In genomic region chr18:58674159-58674558, GRCh38 we compare ENCODE assay signal across 17 cellular contexts. TPM values are rescaled to one million over a fixed set of nuclear protein-coding genes. Genes with fewer than 3 reads are reported as not detected.
DNase-seq lines count a peak whose midpoint lies in the region; ATAC-seq and TF ChIP-seq lines count a peak whose summit lies in the region.
"Had no signal": no experiment of that assay in that cellular context is flagged by ENCODE, and none has a peak within 500 bp of the region (broad histone marks: within the 10 kb centered on the region; RNA-seq: fewer than 3 reads in every experiment).

No MANE protein-coding gene starts in this region.

- H3K36me3 Mint-ChIP-seq in activated naive CD4-positive, alpha-beta T cell treated with anti-CD3 and anti-CD28 coated beads for 36 hours (ENCODE audit: low read depth) = peaks cover 6% of the 10 kb centered on the region

- TF ChIP-seq CTCF in KMS-11 (conservative IDR thresholded peaks at IDR 0.05; ENCODE audit: low read depth, low read length) (no peak), colonic mucosa (IDR thresholded peaks at IDR 0.05) (no peak)

- H3K4me1 ChIP-seq in KMS-11 (ENCODE audit: low read depth, poor library complexity, severe bottlenecking) (peaks cover 64% of the 10 kb centered on the region), colonic mucosa (peaks cover 5% of the 10 kb centered on the region)
- peaks cover 34% of the 10 kb centered on the region for H3K4me1 ChIP-seq in effector memory CD4-positive, alpha-beta T cell (ENCODE audit: control insufficient read depth, insufficient read depth, low read length, poor library complexity, severe bottlenecking)
- H3K4me1 ChIP-seq: prostate gland had no signal

- no peaks in the 10 kb centered on the region for H3K27me3 Mint-ChIP-seq in activated naive CD4-positive, alpha-beta T cell treated with anti-CD3 and anti-CD28 coated beads for 36 hours (ENCODE audit: low read depth)
- H3K27me3 Mint-ChIP-seq in stimulated activated naive CD8-positive, alpha-beta T cell treated with anti-CD3 and anti-CD28 coated beads, Interleukin-15, amount 100 ng/mL, for 72 hours = no peaks in the 10 kb centered on the region

- ATAC-seq in stimulated activated naive CD8-positive, alpha-beta T cell treated with anti-CD3 and anti-CD28 coated beads, Interleukin-15, amount 100 ng/mL, for 72 hours = no peak
- ATAC-seq in HG02840 (IDR thresholded peaks at IDR 0.05; ENCODE audit: low FRiP score, unreplicated experiment) (no peak), HG02759 (IDR thresholded peaks at IDR 0.05; ENCODE audit: unreplicated experiment) (no peak)
- ATAC-seq: GM23338 had no signal

- H2AFZ ChIP-seq in KMS-11 (ENCODE audit: low read depth) = no peak overlapping the region
- H2AFZ ChIP-seq: GM23338 had no signal

- intact Hi-C loops in activated naive CD4-positive, alpha-beta T cell treated with anti-CD3 and anti-CD28 coated beads for 36 hours (cut with micrococcal nuclease) = loop anchor here (5.0 kb wide), 3 partner anchors 272 to 1228 kb away; partner anchors contain the start of gene NARS1
- intact Hi-C loops in colonic mucosa (cut with DNase I) = no loop called here

- H3K4me1 Mint-ChIP-seq in activated naive CD4-positive, alpha-beta T cell treated with anti-CD3 and anti-CD28 coated beads for 36 hours (ENCODE audit: low read depth) = peaks cover 69% of the 10 kb centered on the region
- peaks cover 75% of the 10 kb centered on the region for H3K4me1 Mint-ChIP-seq in stimulated activated naive CD8-positive, alpha-beta T cell treated with anti-CD3 and anti-CD28 coated beads, Interleukin-15, amount 100 ng/mL, for 72 hours

- H3K27ac ChIP-seq in KMS-11 = no peak overlapping the region
- no peak overlapping the region for H3K27ac ChIP-seq in effector memory CD4-positive, alpha-beta T cell (ENCODE audit: insufficient read depth, low read length, poor library complexity, severe bottlenecking)
- H3K27ac ChIP-seq in colonic mucosa = no peak overlapping the region
- H3K27ac ChIP-seq: ascending aorta, dorsolateral prefrontal cortex, prostate gland, testis had no signal

- H3K36me3 ChIP-seq in KMS-11 (ENCODE audit: insufficient read depth) (no peaks in the 10 kb centered on the region), colonic mucosa (no peaks in the 10 kb centered on the region)
- H3K36me3 ChIP-seq in effector memory CD4-positive, alpha-beta T cell (ENCODE audit: control insufficient read depth, insufficient read depth, low read length) = no peaks in the 10 kb centered on the region
- H3K36me3 ChIP-seq: ascending aorta, prostate gland had no signal

- CTCF ChIA-PET in activated naive CD4-positive, alpha-beta T cell treated with anti-CD3 and anti-CD28 coated beads for 36 hours (lab: Charles Lee) = interaction anchor here (0.7 to 3.3 kb wide), 3 partner anchors 12 to 144 kb away, joined by 3 to 9 read pairs (median 4); no protein-coding TSS in a partner anchor

- H3K9ac ChIP-seq in KMS-11 = no peak overlapping the region
- no peak overlapping the region for H3K9ac ChIP-seq in colonic mucosa (ENCODE audit: low read depth in 2 of 2, low read length in 2 of 2)

- H3K27me3 ChIP-seq in KMS-11 (ENCODE audit: insufficient read depth, low read depth) (no peaks in the 10 kb centered on the region), colonic mucosa (no peaks in the 10 kb centered on the region)
- no peaks in the 10 kb centered on the region for H3K27me3 ChIP-seq in effector memory CD4-positive, alpha-beta T cell (replicated peaks; ENCODE audit: control insufficient read depth, insufficient read depth, low read length, poor library complexity, severe bottlenecking)
- H3K27me3 ChIP-seq: ascending aorta, dorsolateral prefrontal cortex, testis had no signal

- H3K4me3 Mint-ChIP-seq in activated naive CD4-positive, alpha-beta T cell treated with anti-CD3 and anti-CD28 coated beads for 36 hours = peak overlapping the region; percentile 44
- peak overlapping the region; percentile 73 to 99 for H3K4me3 Mint-ChIP-seq in stimulated activated naive CD8-positive, alpha-beta T cell treated with anti-CD3 and anti-CD28 coated beads, Interleukin-15, amount 100 ng/mL, for 72 hours
- H3K4me3 Mint-ChIP-seq: GM23338 had no signal

- H3K9me3 ChIP-seq in effector memory CD4-positive, alpha-beta T cell (ENCODE audit: control insufficient read depth, low read length) = no peaks in the 10 kb centered on the region
- no peaks in the 10 kb centered on the region for H3K9me3 ChIP-seq in colonic mucosa
- H3K9me3 ChIP-seq: ascending aorta, prostate gland, testis had no signal

- H3K4me3 ChIP-seq in KMS-11 (IDR thresholded peaks at IDR 0.05; ENCODE audit: insufficient read depth, low read depth, low read length) = no peak overlapping the region
- peak overlapping the region; percentile 10 for H3K4me3 ChIP-seq in effector memory CD4-positive, alpha-beta T cell (ENCODE audit: insufficient read depth, low read depth, low read length, poor library complexity, severe bottlenecking)
- H3K4me3 ChIP-seq in colonic mucosa = no peak overlapping the region
- H3K4me3 ChIP-seq: ascending aorta, dorsolateral prefrontal cortex, GM23338, testis had no signal

- no peak for DNase-seq in activated naive CD4-positive, alpha-beta T cell treated with anti-CD3 and anti-CD28 coated beads for 36 hours
- DNase-seq in activated naive CD4-positive, alpha-beta T cell treated with anti-CD3 and anti-CD28 coated beads, Interleukin-2, amount 50 U/mL, for 16 hours = no peak
- no peak for DNase-seq in effector memory CD4-positive, alpha-beta T cell
- no peak for DNase-seq in stimulated activated naive CD8-positive, alpha-beta T cell treated with anti-CD3 and anti-CD28 coated beads, Interleukin-15, amount 100 ng/mL, for 72 hours
- no peak for DNase-seq in colonic mucosa
- DNase-seq: DMS 273 treated with DMSO at 0.1 percent for 48 hours; dorsolateral prefrontal cortex; NCI-H1930; NCI-H524; stimulated activated CD4-positive, alpha-beta T cell treated with anti-CD3 and anti-CD28 coated beads, Interleukin-15, amount 100 ng/mL, for 24 hours; testis had no signal

- peak overlapping the region; percentile 84; the same call in 1 of the 2 replicates for H3K4me2 ChIP-seq in KMS-11
- H3K4me2 ChIP-seq: GM23338 had no signal

- H4K20me1 ChIP-seq in KMS-11 (ENCODE audit: insufficient read depth) = no peaks in the 10 kb centered on the region

- no peaks in the 10 kb centered on the region for H3K9me3 Mint-ChIP-seq in activated naive CD4-positive, alpha-beta T cell treated with anti-CD3 and anti-CD28 coated beads for 36 hours
- H3K9me3 Mint-ChIP-seq in stimulated activated naive CD8-positive, alpha-beta T cell treated with anti-CD3 and anti-CD28 coated beads, Interleukin-15, amount 100 ng/mL, for 72 hours = no peaks in the 10 kb centered on the region
- H3K9me3 Mint-ChIP-seq: GM23338 had no signal

- peak overlapping the region; percentile 8 for H3K27ac Mint-ChIP-seq in activated naive CD4-positive, alpha-beta T cell treated with anti-CD3 and anti-CD28 coated beads for 36 hours
- no peak overlapping the region for H3K27ac Mint-ChIP-seq in stimulated activated naive CD8-positive, alpha-beta T cell treated with anti-CD3 and anti-CD28 coated beads, Interleukin-15, amount 100 ng/mL, for 72 hours
- H3K27ac Mint-ChIP-seq: GM23338 had no signal

- H3K79me2 ChIP-seq in KMS-11 (ENCODE audit: insufficient read depth, low read depth) = peaks cover 72% of the 10 kb centered on the region

RNA-seq across cellular contexts. Expression of gene MALT1, which starts 2.9 kb away (rescaled TPM):
- total RNA-seq in activated naive CD4-positive, alpha-beta T cell treated with anti-CD3 and anti-CD28 coated beads for 36 hours = 10 to 100 TPM; 39.7 to 41.0 TPM
- 10 to 100 TPM; 22.1 to 30.9 TPM for total RNA-seq in colonic mucosa

RNA-seq across cellular contexts. Expression of gene ALPK2, which starts 45.3 kb away (rescaled TPM):
- 1 to 10 TPM; 1.3 to 1.4 TPM for total RNA-seq in activated naive CD4-positive, alpha-beta T cell treated with anti-CD3 and anti-CD28 coated beads for 36 hours
- total RNA-seq in colonic mucosa = under 1 TPM; 0.15 to 0.29 TPM
- total RNA-seq: ascending aorta had no signal
